Comparison of ENCODE assay signal across 14 cellular contexts in genomic region chr10:103843854-103844567, GRCh38. TPM values are rescaled to one million over a fixed set of nuclear protein-coding genes. Genes with fewer than 3 reads are reported as not detected.
A peak's percentile ranks its signal among the peaks of the same experiment; 100 is the strongest.
DNase-seq lines count a peak whose midpoint lies in the region; ATAC-seq, FAIRE-seq and TF ChIP-seq lines count a peak whose summit lies in the region.
"Had no signal": no experiment of that assay in that cellular context is flagged by ENCODE, and none has a peak within 500 bp of the region (broad histone marks: within the 10 kb centered on the region; RNA-seq: fewer than 3 reads in every experiment).

No MANE protein-coding gene starts in this region.

- H3K36me3 Mint-ChIP-seq in dendritic cell treated with granulocyte-macrophage colony-stimulating factor and Interleukin-4, amounts not matched to agents 40 ng/mL and 50 ng/mL, for 4 days (ENCODE audit: low read depth), result no peaks in the 10 kb centered on the region
- no peaks in the 10 kb centered on the region for H3K36me3 Mint-ChIP-seq in stimulated activated naive B cell treated with anti-CD40 and anti-IgM and Interleukin-4, amounts not matched to agents 10 μg/mL and 1 μg/mL and 100 μg/mL, for 72 hours

- intact Hi-C loops in dendritic cell treated with granulocyte-macrophage colony-stimulating factor and Interleukin-4, amounts not matched to agents 40 ng/mL and 50 ng/mL, for 4 days (cut with micrococcal nuclease), result no loop called here

- H3K27me3 ChIP-seq in keratinocyte (ENCODE audit: control insufficient read depth, extremely low read depth, insufficient read depth, low read length) (no peaks in the 10 kb centered on the region), skeletal muscle tissue (ENCODE audit: control insufficient read depth in 3 of 3, insufficient read depth in 3 of 3, low read length in 3 of 3) (no peaks in the 10 kb centered on the region)

- H3K4me3 ChIP-seq in keratinocyte (ENCODE audit: control insufficient read depth in 2 of 3, extremely low read depth in 1 of 3, insufficient read depth in 2 of 3, low read depth in 1 of 3, low read length in 3 of 3) (no peak overlapping the region), skeletal muscle tissue (ENCODE audit: low read length in 3 of 3) (peak overlapping the region in 2 of 3 donors; percentile 4 to 45)

- in situ Hi-C loops in G401 (cut with HindIII; ENCODE audit: low sequenced_read_pairs), result no loop called here

- H3K27me3 Mint-ChIP-seq in dendritic cell treated with granulocyte-macrophage colony-stimulating factor and Interleukin-4, amounts not matched to agents 40 ng/mL and 50 ng/mL, for 4 days, result peaks cover 11% of the 10 kb centered on the region
- peaks cover 6 to 8% of the 10 kb centered on the region in 2 donors for H3K27me3 Mint-ChIP-seq in stimulated activated naive B cell treated with anti-CD40 and anti-IgM and Interleukin-4, amounts not matched to agents 10 μg/mL and 1 μg/mL and 100 μg/mL, for 72 hours

- peak; percentile 53 for FAIRE-seq in keratinocyte (lab: Jason Lieb, UNC)

- no peak for TF ChIP-seq CTCF in keratinocyte (optimal IDR thresholded peaks at IDR 0.05 in 1 of 3, IDR thresholded peaks at IDR 0.05 in 1 of 3, conservative IDR thresholded peaks at IDR 0.05 in 1 of 3; ENCODE audit: extremely low read depth in 1 of 3, insufficient read depth in 2 of 3, low read length in 3 of 3)

- H3K4me1 ChIP-seq in keratinocyte (ENCODE audit: control insufficient read depth, extremely low read depth, insufficient read depth, low read length) (peaks cover 81% of the 10 kb centered on the region), skeletal muscle tissue (ENCODE audit: control insufficient read depth in 3 of 3, insufficient read depth in 3 of 3, low read length in 3 of 3) (peaks cover 62 to 81% (median 73%) of the 10 kb centered on the region in 3 donors)

- no peak overlapping the region for H3K4me3 Mint-ChIP-seq in dendritic cell treated with granulocyte-macrophage colony-stimulating factor and Interleukin-4, amounts not matched to agents 40 ng/mL and 50 ng/mL, for 4 days
- no peak overlapping the region for H3K4me3 Mint-ChIP-seq in stimulated activated naive B cell treated with anti-CD40 and anti-IgM and Interleukin-4, amounts not matched to agents 10 μg/mL and 1 μg/mL and 100 μg/mL, for 72 hours
- H3K4me3 Mint-ChIP-seq: activated T-cell treated with anti-CD3 and anti-CD28 coated beads, Interleukin-2, amount 50 U/mL, for 72 hours had no signal

- DNase-seq in G401 (ENCODE audit: low spot score) (peak; percentile 80), keratinocyte (ENCODE audit: low read depth, low spot score) (no peak), NCI-H1105 treated with DMSO at 0.1 percent for 48 hours (lab: John Stamatoyannopoulos, UW) (no peak)
- DNase-seq in stimulated activated naive B cell treated with anti-CD40 and anti-IgM and Interleukin-4, amounts not matched to agents 10 μg/mL and 1 μg/mL and 100 μg/mL, for 72 hours, result no peak
- DNase-seq: activated CD4-positive, CD25-positive, alpha-beta regulatory T cell treated with anti-CD3 and anti-CD28 coated beads, Interleukin-2, amount 50 U/mL, for 72 hours; activated T-cell treated with anti-CD3 and anti-CD28 coated beads, Interleukin-2, amount 50 U/mL, for 72 hours; GF-D8; NCI-H524; SHP77 treated with DMSO at 0.1 percent for 48 hours had no signal

- peak overlapping the region; percentile 18 for H3K27ac Mint-ChIP-seq in dendritic cell treated with granulocyte-macrophage colony-stimulating factor and Interleukin-4, amounts not matched to agents 40 ng/mL and 50 ng/mL, for 4 days
- no peak overlapping the region for H3K27ac Mint-ChIP-seq in stimulated activated naive B cell treated with anti-CD40 and anti-IgM and Interleukin-4, amounts not matched to agents 10 μg/mL and 1 μg/mL and 100 μg/mL, for 72 hours
- H3K27ac Mint-ChIP-seq: activated T-cell treated with anti-CD3 and anti-CD28 coated beads, Interleukin-2, amount 50 U/mL, for 72 hours had no signal

- H3K9me1 ChIP-seq in keratinocyte (ENCODE audit: control insufficient read depth, extremely low read depth, insufficient read depth, low read length), result peaks cover 25% of the 10 kb centered on the region

- H3K9ac ChIP-seq in keratinocyte (ENCODE audit: control insufficient read depth, extremely low read depth, insufficient read depth, low read length), result peak overlapping the region; percentile 24
- H3K9ac ChIP-seq in skeletal muscle tissue (ENCODE audit: low read depth in 1 of 3, low read length in 3 of 3), result peak overlapping the region; percentile 71 to 80 (median 72)

- dilution Hi-C loops in keratinocyte (cut with MboI; ENCODE audit: extremely low pct_ligation_motif_present, low sequenced_read_pairs), result no loop called here

- H2AFZ ChIP-seq in keratinocyte (ENCODE audit: control insufficient read depth, low read length), result no peak overlapping the region

- peaks cover 98% of the 10 kb centered on the region for H3K79me2 ChIP-seq in keratinocyte (ENCODE audit: control insufficient read depth, insufficient read depth, low read length)

- H4K20me1 ChIP-seq in keratinocyte (ENCODE audit: control insufficient read depth, extremely low read depth, insufficient read depth, low read length), result peaks cover 47% of the 10 kb centered on the region

- no peaks in the 10 kb centered on the region for H3K9me3 ChIP-seq in keratinocyte (ENCODE audit: control insufficient read depth, low read depth, low read length)
- no peaks in the 10 kb centered on the region for H3K9me3 ChIP-seq in skeletal muscle tissue (ENCODE audit: control insufficient read depth in 3 of 3, low read length in 3 of 3)

- peak overlapping the region; percentile 36 for H3K4me2 ChIP-seq in keratinocyte (ENCODE audit: control insufficient read depth, extremely low read depth, insufficient read depth, low read depth, low read length)

- peaks cover 28% of the 10 kb centered on the region for H3K4me1 Mint-ChIP-seq in dendritic cell treated with granulocyte-macrophage colony-stimulating factor and Interleukin-4, amounts not matched to agents 40 ng/mL and 50 ng/mL, for 4 days (ENCODE audit: low read depth)
- H3K4me1 Mint-ChIP-seq in stimulated activated naive B cell treated with anti-CD40 and anti-IgM and Interleukin-4, amounts not matched to agents 10 μg/mL and 1 μg/mL and 100 μg/mL, for 72 hours, result peaks cover 10 to 15% of the 10 kb centered on the region in 2 donors

- H3K9me3 Mint-ChIP-seq in dendritic cell treated with granulocyte-macrophage colony-stimulating factor and Interleukin-4, amounts not matched to agents 40 ng/mL and 50 ng/mL, for 4 days, result no peaks in the 10 kb centered on the region
- H3K9me3 Mint-ChIP-seq in stimulated activated naive B cell treated with anti-CD40 and anti-IgM and Interleukin-4, amounts not matched to agents 10 μg/mL and 1 μg/mL and 100 μg/mL, for 72 hours, result no peaks in the 10 kb centered on the region
- H3K9me3 Mint-ChIP-seq: activated T-cell treated with anti-CD3 and anti-CD28 coated beads, Interleukin-2, amount 50 U/mL, for 72 hours had no signal

- H3K36me3 ChIP-seq in keratinocyte (ENCODE audit: control insufficient read depth in 2 of 2, extremely low read depth in 1 of 2, insufficient read depth in 2 of 2, low read length in 2 of 2), result peaks cover 13 to 58% of the 10 kb centered on the region in 2 experiments
- H3K36me3 ChIP-seq in skeletal muscle tissue (ENCODE audit: control insufficient read depth in 3 of 3, insufficient read depth in 3 of 3, low read length in 3 of 3), result no peaks in the 10 kb centered on the region

- no peak for ATAC-seq in stimulated activated naive B cell treated with anti-CD40 and anti-IgM and Interleukin-4, amounts not matched to agents 10 μg/mL and 1 μg/mL and 100 μg/mL, for 72 hours (replicated peaks)
- ATAC-seq in GM21423 (IDR thresholded peaks at IDR 0.05; ENCODE audit: unreplicated experiment) (no peak), GM21737 (IDR thresholded peaks at IDR 0.05; ENCODE audit: unreplicated experiment) (no peak)
- ATAC-seq: activated T-cell treated with anti-CD3 and anti-CD28 coated beads, Interleukin-2, amount 50 U/mL, for 72 hours had no signal

- H3K27ac ChIP-seq in keratinocyte (ENCODE audit: control insufficient read depth, insufficient read depth, low read length) (peak overlapping the region; percentile 32), skeletal muscle tissue (ENCODE audit: low read depth, low read length) (peak overlapping the region; percentile 86)
- H3K27ac ChIP-seq: C4-2B had no signal

RNA-seq across cellular contexts. Expression of gene SH3PXD2A, which starts 11.4 kb away (rescaled TPM):
- total RNA-seq in G401 (2014; rRNA removed; shearing (Covaris generic)), result 11.0 and 19.1 TPM in 2 replicates
- polyA plus RNA-seq in keratinocyte, result 31.0 to 56.6 TPM (median 33.9 TPM) in 3 replicates
- polyA plus RNA-seq in keratinocyte (2011; ENCODE audit: low read depth), result 22.4 TPM
- 32.2 and 35.6 TPM in 2 replicates for polyA plus RNA-seq in keratinocyte (2011; cell fraction: cytosol; rRNA removed)
- 116 and 136 TPM in 2 replicates for polyA plus RNA-seq in keratinocyte (2011; cell fraction: nucleus; rRNA removed)
- 46.1 and 73.7 TPM in 2 replicates for polyA plus RNA-seq in keratinocyte (2012; ENCODE audit: low replicate concordance)
- 46.4 to 127 TPM (median 59.1 TPM) in 3 replicates for polyA minus RNA-seq in keratinocyte
- 63.7 TPM for polyA minus RNA-seq in keratinocyte (2011; cell fraction: cytosol; rRNA and poly(A)+ RNA removed)
- 88.9 and 140 TPM in 2 replicates for polyA minus RNA-seq in keratinocyte (2011; cell fraction: nucleus; rRNA and poly(A)+ RNA removed)
- total RNA-seq in skeletal muscle tissue, result 30.3 TPM

Comparison
In these comparisons a context has a peak if more than half of its experiments do, and no peak if none do; other contexts are left out.
1. H3K4me3 ChIP-seq: peak in skeletal muscle tissue (2 of 3); none in keratinocyte (0 of 3).